In the genomic region with DNA sequence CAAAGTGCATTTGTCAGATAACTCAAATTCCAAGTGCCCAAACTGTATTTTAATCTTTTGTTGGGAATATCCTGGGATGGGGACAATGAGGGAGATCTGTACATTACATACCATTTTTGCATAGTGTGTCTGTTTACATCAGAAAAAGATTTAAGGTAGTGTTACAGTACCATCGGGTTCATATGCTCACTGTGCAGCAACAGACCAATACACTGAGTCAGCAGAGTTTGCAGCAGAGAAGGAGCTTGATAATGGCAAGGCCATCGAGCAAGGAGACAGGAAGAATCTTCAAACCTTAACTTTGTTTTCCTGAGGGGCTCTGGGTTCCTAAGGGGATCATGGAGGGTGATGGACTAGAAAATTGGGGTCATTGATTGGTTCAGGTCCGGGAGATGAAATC, we compare ENCODE assay signal across 23 cellular contexts.
"Had no signal": no experiment of that assay in that cellular context is flagged by ENCODE, and none has a peak within 500 bp of the region (broad histone marks: within the 10 kb centered on the region; RNA-seq: fewer than 3 reads in every experiment).

No MANE protein-coding gene starts in this region.

- H3K27me3 Mint-ChIP-seq: memory B cell had no signal

- H3K4me3 ChIP-seq: esophagus squamous epithelium, gastroesophageal sphincter, left lung, lower lobe of right lung, prostate gland, right lobe of liver, suprapubic skin, tibial artery, upper lobe of left lung, uterus had no signal

- H3K9me3 ChIP-seq: prostate gland, right lobe of liver, suprapubic skin had no signal

- H3K4me1 Mint-ChIP-seq: memory B cell had no signal

- H3K36me3 Mint-ChIP-seq: memory B cell; stimulated activated effector memory CD8-positive, alpha-beta T cell treated with anti-CD3 and anti-CD28 coated beads, Interleukin-12 subunit alpha, Interleukin-12 subunit beta, amount 100 ng/mL, for 72 hours had no signal

- H3K27me3 ChIP-seq: esophagus squamous epithelium, gastroesophageal sphincter, left lung, right lobe of liver, suprapubic skin, tibial artery, upper lobe of left lung, uterus had no signal

- ATAC-seq: gastroesophageal sphincter; left lung; lower lobe of right lung; right lobe of liver; stimulated activated effector memory CD8-positive, alpha-beta T cell treated with anti-CD3 and anti-CD28 coated beads, Interleukin-12 subunit alpha, Interleukin-12 subunit beta, amount 100 ng/mL, for 72 hours; stimulated activated naive CD8-positive, alpha-beta T cell treated with anti-CD3 and anti-CD28 coated beads, Interleukin-15, Interleukin-2, amounts not matched to agents 100 U/mL and 50 U/mL, for 24 hours had no signal

- H3K27ac ChIP-seq: esophagus squamous epithelium, gastroesophageal sphincter, left lung, lower lobe of right lung, parathyroid adenoma, prostate gland, right lobe of liver, suprapubic skin, tibial artery, upper lobe of left lung, uterus had no signal

- H3K36me3 ChIP-seq: esophagus squamous epithelium, gastroesophageal sphincter, left lung, lower lobe of right lung, prostate gland, right lobe of liver, suprapubic skin, tibial artery, upper lobe of left lung, uterus had no signal

- H3K4me3 Mint-ChIP-seq: immature natural killer cell; memory B cell; nephron; stimulated activated effector memory CD8-positive, alpha-beta T cell treated with anti-CD3 and anti-CD28 coated beads, Interleukin-12 subunit alpha, Interleukin-12 subunit beta, amount 100 ng/mL, for 72 hours had no signal

- H3K4me1 ChIP-seq: left lung, lower lobe of right lung, suprapubic skin, tibial artery, upper lobe of left lung, uterus had no signal

- DNase-seq: dermis blood vessel endothelial cell; esophagus squamous epithelium; foreskin fibroblast; glutamatergic neuron; immature natural killer cell; left lung; lower lobe of right lung; midbrain; right lobe of liver; stimulated activated CD4-positive, alpha-beta T cell treated with anti-CD3 and anti-CD28 coated beads, Interleukin-4, amount 100 ng/mL, for 1 hour; stimulated activated CD8-positive, alpha-beta memory T cell treated with anti-CD3 and anti-CD28 coated beads, Interleukin-4, amount 100 ng/mL, for 48 hours; stimulated activated naive CD8-positive, alpha-beta T cell treated with anti-CD3 and anti-CD28 coated beads, Interleukin-15, Interleukin-2, amounts not matched to agents 100 U/mL and 50 U/mL, for 24 hours; tibial artery; upper lobe of left lung; uterus had no signal

- H3K27ac Mint-ChIP-seq: immature natural killer cell; memory B cell; stimulated activated effector memory CD8-positive, alpha-beta T cell treated with anti-CD3 and anti-CD28 coated beads, Interleukin-12 subunit alpha, Interleukin-12 subunit beta, amount 100 ng/mL, for 72 hours had no signal

- FAIRE-seq: keratinocyte had no signal
